Comparison of ENCODE assay signal across 1 cellular context in the genomic region with DNA sequence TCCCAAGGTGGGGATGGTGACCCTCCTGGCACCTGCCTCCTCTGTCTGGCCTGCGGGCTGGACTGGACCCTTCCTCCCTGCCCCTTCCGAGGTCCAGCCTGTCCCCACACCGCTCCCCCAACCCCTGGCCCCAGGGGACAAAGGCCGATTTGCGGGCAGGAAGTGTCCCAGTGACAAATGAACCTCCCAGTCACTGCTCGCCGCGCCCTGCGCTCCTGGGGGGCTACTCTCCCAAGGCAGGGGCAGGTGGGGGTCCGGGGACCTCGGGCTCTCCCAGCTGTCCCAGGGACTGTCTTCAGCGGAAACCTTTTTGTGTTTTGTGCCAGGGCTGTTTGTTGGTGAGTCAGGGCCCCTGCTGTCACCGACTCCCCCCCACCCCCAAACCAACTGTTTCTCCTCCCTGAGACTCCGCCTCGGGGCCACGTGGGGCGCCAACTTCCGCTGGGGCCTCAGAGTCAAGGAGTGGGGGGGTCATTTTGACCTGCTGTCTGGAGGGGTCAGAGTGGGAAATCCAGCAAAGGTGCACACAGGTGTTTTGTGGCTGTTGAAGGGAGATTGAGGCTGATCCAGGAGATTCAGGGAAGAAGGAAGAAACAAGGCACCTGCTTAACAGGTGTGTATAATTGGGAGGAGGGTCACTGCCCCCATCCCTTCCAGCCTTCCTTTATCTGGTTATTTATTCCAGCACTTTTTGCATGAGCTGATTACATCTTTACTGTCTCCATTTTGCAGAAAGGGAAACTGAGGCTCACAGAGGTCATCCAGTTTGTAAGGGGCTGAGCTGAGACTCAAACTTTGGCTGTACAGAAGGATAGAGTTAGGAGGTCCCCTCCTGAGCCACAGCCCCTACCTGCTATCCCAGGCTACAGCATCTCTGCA.
A peak's percentile ranks its signal among the peaks of the same experiment; 100 is the strongest.
TF ChIP-seq lines count a peak whose summit lies in the region.

No MANE protein-coding gene starts in this region.

TF ChIP-seq in K562, 482 proteins besides CTCF, POLR2A, EP300 and RAD21 (continued from another document and continues in another):
- TF ChIP-seq SNIP1 (IDR thresholded peaks at IDR 0.05; ENCODE audit: low read depth): no peak
- no peak for TF ChIP-seq CBX2 (IDR thresholded peaks at IDR 0.05; ENCODE audit: insufficient read depth, low read length, poor library complexity, severe bottlenecking)
- no peak for TF ChIP-seq ZNF239 (CRISPR knock-in tag; IDR thresholded peaks at IDR 0.05)
- TF ChIP-seq MEF2D (tag; conservative IDR thresholded peaks at IDR 0.05; ENCODE audit: low read depth): no peak
- TF ChIP-seq ZNF717 (CRISPR knock-in tag; IDR thresholded peaks at IDR 0.05): no peak
- no peak for TF ChIP-seq ZNF436 (CRISPR knock-in tag; IDR thresholded peaks at IDR 0.05)
- no peak for TF ChIP-seq ZNF830 (CRISPR knock-in tag; IDR thresholded peaks at IDR 0.05)
- TF ChIP-seq PHF8 (IDR thresholded peaks at IDR 0.05; ENCODE audit: borderline replicate concordance, low read length): no peak; the same call in 1 of the 2 replicates
- TF ChIP-seq, protein P1, sequence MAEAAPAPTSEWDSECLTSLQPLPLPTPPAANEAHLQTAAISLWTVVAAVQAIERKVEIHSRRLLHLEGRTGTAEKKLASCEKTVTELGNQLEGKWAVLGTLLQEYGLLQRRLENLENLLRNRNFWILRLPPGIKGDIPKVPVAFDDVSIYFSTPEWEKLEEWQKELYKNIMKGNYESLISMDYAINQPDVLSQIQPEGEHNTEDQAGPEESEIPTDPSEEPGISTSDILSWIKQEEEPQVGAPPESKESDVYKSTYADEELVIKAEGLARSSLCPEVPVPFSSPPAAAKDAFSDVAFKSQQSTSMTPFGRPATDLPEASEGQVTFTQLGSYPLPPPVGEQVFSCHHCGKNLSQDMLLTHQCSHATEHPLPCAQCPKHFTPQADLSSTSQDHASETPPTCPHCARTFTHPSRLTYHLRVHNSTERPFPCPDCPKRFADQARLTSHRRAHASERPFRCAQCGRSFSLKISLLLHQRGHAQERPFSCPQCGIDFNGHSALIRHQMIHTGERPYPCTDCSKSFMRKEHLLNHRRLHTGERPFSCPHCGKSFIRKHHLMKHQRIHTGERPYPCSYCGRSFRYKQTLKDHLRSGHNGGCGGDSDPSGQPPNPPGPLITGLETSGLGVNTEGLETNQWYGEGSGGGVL (CRISPR knock-in tag; IDR thresholded peaks at IDR 0.05): no peak
- TF ChIP-seq RBM25 (IDR thresholded peaks at IDR 0.05; ENCODE audit: low read depth, low read length, severe bottlenecking): no peak
- TF ChIP-seq, protein P2, sequence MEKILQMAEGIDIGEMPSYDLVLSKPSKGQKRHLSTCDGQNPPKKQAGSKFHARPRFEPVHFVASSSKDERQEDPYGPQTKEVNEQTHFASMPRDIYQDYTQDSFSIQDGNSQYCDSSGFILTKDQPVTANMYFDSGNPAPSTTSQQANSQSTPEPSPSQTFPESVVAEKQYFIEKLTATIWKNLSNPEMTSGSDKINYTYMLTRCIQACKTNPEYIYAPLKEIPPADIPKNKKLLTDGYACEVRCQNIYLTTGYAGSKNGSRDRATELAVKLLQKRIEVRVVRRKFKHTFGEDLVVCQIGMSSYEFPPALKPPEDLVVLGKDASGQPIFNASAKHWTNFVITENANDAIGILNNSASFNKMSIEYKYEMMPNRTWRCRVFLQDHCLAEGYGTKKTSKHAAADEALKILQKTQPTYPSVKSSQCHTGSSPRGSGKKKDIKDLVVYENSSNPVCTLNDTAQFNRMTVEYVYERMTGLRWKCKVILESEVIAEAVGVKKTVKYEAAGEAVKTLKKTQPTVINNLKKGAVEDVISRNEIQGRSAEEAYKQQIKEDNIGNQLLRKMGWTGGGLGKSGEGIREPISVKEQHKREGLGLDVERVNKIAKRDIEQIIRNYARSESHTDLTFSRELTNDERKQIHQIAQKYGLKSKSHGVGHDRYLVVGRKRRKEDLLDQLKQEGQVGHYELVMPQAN (IDR thresholded peaks at IDR 0.05; ENCODE audit: borderline replicate concordance): peak; percentile 84
- no peak for TF ChIP-seq ZNF668 (CRISPR knock-in tag; IDR thresholded peaks at IDR 0.05)
- TF ChIP-seq NR3C1 (CRISPR knock-in tag; IDR thresholded peaks at IDR 0.05): no peak
- TF ChIP-seq, protein P3, sequence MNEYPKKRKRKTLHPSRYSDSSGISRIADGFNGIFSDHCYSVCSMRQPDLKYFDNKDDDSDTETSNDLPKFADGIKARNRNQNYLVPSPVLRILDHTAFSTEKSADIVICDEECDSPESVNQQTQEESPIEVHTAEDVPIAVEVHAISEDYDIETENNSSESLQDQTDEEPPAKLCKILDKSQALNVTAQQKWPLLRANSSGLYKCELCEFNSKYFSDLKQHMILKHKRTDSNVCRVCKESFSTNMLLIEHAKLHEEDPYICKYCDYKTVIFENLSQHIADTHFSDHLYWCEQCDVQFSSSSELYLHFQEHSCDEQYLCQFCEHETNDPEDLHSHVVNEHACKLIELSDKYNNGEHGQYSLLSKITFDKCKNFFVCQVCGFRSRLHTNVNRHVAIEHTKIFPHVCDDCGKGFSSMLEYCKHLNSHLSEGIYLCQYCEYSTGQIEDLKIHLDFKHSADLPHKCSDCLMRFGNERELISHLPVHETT (CRISPR knock-in tag; conservative IDR thresholded peaks at IDR 0.05 in 1 of 2, IDR thresholded peaks at IDR 0.05 in 1 of 2): 0 out of 4 replicates have a peak, but pooled peaks of 1 of the 2 experiments have one; percentile 46
- TF ChIP-seq, protein P4, sequence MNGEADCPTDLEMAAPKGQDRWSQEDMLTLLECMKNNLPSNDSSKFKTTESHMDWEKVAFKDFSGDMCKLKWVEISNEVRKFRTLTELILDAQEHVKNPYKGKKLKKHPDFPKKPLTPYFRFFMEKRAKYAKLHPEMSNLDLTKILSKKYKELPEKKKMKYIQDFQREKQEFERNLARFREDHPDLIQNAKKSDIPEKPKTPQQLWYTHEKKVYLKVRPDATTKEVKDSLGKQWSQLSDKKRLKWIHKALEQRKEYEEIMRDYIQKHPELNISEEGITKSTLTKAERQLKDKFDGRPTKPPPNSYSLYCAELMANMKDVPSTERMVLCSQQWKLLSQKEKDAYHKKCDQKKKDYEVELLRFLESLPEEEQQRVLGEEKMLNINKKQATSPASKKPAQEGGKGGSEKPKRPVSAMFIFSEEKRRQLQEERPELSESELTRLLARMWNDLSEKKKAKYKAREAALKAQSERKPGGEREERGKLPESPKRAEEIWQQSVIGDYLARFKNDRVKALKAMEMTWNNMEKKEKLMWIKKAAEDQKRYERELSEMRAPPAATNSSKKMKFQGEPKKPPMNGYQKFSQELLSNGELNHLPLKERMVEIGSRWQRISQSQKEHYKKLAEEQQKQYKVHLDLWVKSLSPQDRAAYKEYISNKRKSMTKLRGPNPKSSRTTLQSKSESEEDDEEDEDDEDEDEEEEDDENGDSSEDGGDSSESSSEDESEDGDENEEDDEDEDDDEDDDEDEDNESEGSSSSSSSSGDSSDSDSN (IDR thresholded peaks at IDR 0.05; ENCODE audit: borderline replicate concordance in 1 of 2, low read depth in 2 of 2, low read length in 2 of 2): no peak
- TF ChIP-seq, protein P5, sequence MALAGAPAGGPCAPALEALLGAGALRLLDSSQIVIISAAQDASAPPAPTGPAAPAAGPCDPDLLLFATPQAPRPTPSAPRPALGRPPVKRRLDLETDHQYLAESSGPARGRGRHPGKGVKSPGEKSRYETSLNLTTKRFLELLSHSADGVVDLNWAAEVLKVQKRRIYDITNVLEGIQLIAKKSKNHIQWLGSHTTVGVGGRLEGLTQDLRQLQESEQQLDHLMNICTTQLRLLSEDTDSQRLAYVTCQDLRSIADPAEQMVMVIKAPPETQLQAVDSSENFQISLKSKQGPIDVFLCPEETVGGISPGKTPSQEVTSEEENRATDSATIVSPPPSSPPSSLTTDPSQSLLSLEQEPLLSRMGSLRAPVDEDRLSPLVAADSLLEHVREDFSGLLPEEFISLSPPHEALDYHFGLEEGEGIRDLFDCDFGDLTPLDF (CRISPR knock-in tag; IDR thresholded peaks at IDR 0.05): no peak
- no peak for TF ChIP-seq PTRF (tag; IDR thresholded peaks at IDR 0.05)
- TF ChIP-seq ARHGAP35 (IDR thresholded peaks at IDR 0.05; ENCODE audit: partially characterized antibody): no peak
- TF ChIP-seq CBX1 (IDR thresholded peaks at IDR 0.05; ENCODE audit: low read depth): peak; percentile 44; the same call in 1 of the 2 replicates
- no peak for TF ChIP-seq NFIX (CRISPR knock-in tag; IDR thresholded peaks at IDR 0.05; ENCODE audit: low read depth)
- no peak for TF ChIP-seq TAF15 (IDR thresholded peaks at IDR 0.05; ENCODE audit: low read depth, low read length)
- TF ChIP-seq HOXB6 (CRISPR knock-in tag; IDR thresholded peaks at IDR 0.05; ENCODE audit: borderline replicate concordance): no peak
- TF ChIP-seq, protein P6, sequence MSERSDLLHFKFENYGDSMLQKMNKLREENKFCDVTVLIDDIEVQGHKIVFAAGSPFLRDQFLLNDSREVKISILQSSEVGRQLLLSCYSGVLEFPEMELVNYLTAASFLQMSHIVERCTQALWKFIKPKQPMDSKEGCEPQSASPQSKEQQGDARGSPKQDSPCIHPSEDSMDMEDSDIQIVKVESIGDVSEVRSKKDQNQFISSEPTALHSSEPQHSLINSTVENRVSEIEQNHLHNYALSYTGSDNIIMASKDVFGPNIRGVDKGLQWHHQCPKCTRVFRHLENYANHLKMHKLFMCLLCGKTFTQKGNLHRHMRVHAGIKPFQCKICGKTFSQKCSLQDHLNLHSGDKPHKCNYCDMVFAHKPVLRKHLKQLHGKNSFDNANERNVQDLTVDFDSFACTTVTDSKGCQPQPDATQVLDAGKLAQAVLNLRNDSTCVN (CRISPR knock-in tag; IDR thresholded peaks at IDR 0.05): no peak
- no peak for TF ChIP-seq CEBPG (CRISPR knock-in tag; IDR thresholded peaks at IDR 0.05)
- TF ChIP-seq CEBPG (tag; conservative IDR thresholded peaks at IDR 0.05 in 1 of 2, IDR thresholded peaks at IDR 0.05 in 1 of 2): no peak
- TF ChIP-seq KDM5B (IDR thresholded peaks at IDR 0.05; ENCODE audit: insufficient replicate concordance, low read depth, low read length): peak; percentile 39
- TF ChIP-seq MBD2 (IDR thresholded peaks at IDR 0.05; ENCODE audit: borderline replicate concordance, low read depth): no peak
- peak; percentile 87 for TF ChIP-seq RAD51 (IDR thresholded peaks at IDR 0.05; ENCODE audit: borderline replicate concordance, low read depth)
- peak in 2 of 3 experiments; percentile 16 to 58 for TF ChIP-seq YY1 (IDR thresholded peaks at IDR 0.05; ENCODE audit: borderline replicate concordance in 1 of 3, control insufficient read depth in 1 of 3, extremely low read depth in 1 of 3, insufficient read depth in 3 of 3, insufficient read length in 1 of 3, insufficient replicate concordance in 2 of 3, low read depth in 1 of 3, low read length in 2 of 3)
- peak; percentile 79 for TF ChIP-seq ZEB2 (IDR thresholded peaks at IDR 0.05)
- TF ChIP-seq ZNF766 (CRISPR knock-in tag; conservative IDR thresholded peaks at IDR 0.05): no peak
- TF ChIP-seq BRD9 (IDR thresholded peaks at IDR 0.05; ENCODE audit: low read depth, partially characterized antibody): no peak
- TF ChIP-seq, protein P7, sequence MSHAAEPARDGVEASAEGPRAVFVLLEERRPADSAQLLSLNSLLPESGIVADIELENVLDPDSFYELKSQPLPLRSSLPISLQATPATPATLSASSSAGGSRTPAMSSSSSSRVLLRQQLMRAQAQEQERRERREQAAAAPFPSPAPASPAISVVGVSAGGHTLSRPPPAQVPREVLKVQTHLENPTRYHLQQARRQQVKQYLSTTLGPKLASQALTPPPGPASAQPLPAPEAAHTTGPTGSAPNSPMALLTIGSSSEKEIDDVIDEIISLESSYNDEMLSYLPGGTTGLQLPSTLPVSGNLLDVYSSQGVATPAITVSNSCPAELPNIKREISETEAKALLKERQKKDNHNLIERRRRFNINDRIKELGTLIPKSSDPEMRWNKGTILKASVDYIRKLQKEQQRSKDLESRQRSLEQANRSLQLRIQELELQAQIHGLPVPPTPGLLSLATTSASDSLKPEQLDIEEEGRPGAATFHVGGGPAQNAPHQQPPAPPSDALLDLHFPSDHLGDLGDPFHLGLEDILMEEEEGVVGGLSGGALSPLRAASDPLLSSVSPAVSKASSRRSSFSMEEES (CRISPR knock-in tag; IDR thresholded peaks at IDR 0.05): no peak
- TF ChIP-seq, protein P8, sequence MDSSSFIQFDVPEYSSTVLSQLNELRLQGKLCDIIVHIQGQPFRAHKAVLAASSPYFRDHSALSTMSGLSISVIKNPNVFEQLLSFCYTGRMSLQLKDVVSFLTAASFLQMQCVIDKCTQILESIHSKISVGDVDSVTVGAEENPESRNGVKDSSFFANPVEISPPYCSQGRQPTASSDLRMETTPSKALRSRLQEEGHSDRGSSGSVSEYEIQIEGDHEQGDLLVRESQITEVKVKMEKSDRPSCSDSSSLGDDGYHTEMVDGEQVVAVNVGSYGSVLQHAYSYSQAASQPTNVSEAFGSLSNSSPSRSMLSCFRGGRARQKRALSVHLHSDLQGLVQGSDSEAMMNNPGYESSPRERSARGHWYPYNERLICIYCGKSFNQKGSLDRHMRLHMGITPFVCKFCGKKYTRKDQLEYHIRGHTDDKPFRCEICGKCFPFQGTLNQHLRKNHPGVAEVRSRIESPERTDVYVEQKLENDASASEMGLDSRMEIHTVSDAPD (CRISPR knock-in tag; IDR thresholded peaks at IDR 0.05): no peak
- no peak for TF ChIP-seq ZNF354B (CRISPR knock-in tag; IDR thresholded peaks at IDR 0.05)
- TF ChIP-seq NFIC (IDR thresholded peaks at IDR 0.05): no peak
- no peak for TF ChIP-seq NFATC3 (IDR thresholded peaks at IDR 0.05)
- TF ChIP-seq, protein P9, sequence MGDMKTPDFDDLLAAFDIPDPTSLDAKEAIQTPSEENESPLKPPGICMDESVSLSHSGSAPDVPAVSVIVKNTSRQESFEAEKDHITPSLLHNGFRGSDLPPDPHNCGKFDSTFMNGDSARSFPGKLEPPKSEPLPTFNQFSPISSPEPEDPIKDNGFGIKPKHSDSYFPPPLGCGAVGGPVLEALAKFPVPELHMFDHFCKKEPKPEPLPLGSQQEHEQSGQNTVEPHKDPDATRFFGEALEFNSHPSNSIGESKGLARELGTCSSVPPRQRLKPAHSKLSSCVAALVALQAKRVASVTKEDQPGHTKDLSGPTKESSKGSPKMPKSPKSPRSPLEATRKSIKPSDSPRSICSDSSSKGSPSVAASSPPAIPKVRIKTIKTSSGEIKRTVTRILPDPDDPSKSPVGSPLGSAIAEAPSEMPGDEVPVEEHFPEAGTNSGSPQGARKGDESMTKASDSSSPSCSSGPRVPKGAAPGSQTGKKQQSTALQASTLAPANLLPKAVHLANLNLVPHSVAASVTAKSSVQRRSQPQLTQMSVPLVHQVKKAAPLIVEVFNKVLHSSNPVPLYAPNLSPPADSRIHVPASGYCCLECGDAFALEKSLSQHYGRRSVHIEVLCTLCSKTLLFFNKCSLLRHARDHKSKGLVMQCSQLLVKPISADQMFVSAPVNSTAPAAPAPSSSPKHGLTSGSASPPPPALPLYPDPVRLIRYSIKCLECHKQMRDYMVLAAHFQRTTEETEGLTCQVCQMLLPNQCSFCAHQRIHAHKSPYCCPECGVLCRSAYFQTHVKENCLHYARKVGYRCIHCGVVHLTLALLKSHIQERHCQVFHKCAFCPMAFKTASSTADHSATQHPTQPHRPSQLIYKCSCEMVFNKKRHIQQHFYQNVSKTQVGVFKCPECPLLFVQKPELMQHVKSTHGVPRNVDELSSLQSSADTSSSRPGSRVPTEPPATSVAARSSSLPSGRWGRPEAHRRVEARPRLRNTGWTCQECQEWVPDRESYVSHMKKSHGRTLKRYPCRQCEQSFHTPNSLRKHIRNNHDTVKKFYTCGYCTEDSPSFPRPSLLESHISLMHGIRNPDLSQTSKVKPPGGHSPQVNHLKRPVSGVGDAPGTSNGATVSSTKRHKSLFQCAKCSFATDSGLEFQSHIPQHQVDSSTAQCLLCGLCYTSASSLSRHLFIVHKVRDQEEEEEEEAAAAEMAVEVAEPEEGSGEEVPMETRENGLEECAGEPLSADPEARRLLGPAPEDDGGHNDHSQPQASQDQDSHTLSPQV (IDR thresholded peaks at IDR 0.05): peak; percentile 52; the same call in 1 of the 2 replicates
- no peak for TF ChIP-seq ZNF133 (CRISPR knock-in tag; IDR thresholded peaks at IDR 0.05)
- no peak for TF ChIP-seq SMARCA5 (IDR thresholded peaks at IDR 0.05)
- no peak for TF ChIP-seq ZNF507 (tag; conservative IDR thresholded peaks at IDR 0.05)
- TF ChIP-seq POLR3A (IDR thresholded peaks at IDR 0.05; ENCODE audit: borderline replicate concordance, extremely low read depth, insufficient read depth, insufficient read length): no peak
